22 cellular contexts compared by ENCODE assay signal in the genomic region with DNA sequence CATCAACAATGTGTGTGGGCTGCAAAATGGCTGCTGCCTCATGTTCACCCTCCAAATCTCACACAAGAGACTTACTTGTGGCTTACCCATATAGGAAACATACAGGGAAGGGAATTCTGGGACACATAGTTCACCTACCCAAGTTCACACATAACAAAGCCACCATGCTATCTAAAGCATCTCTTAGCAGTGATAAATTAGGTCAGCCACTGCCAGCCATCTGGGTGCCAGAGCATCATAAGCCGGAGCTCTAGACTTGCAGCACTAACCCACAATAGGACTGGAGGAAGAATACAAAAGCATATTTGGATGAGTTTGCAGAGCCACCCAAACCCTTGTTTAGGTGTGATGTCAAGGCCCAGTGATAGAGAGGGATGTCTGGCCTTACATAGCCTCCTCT.
DNase-seq lines count a peak whose midpoint lies in the region; ATAC-seq, FAIRE-seq and TF ChIP-seq lines count a peak whose summit lies in the region.
"Had no signal": no experiment of that assay in that cellular context is flagged by ENCODE, and none has a peak within 500 bp of the region (broad histone marks: within the 10 kb centered on the region; RNA-seq: fewer than 3 reads in every experiment).

No MANE protein-coding gene starts in this region.

- H3F3A ChIP-seq in SK-N-SH (replicated peaks; ENCODE audit: insufficient read depth) = no peaks in the 10 kb centered on the region

- H4K20me1 ChIP-seq in SK-N-SH (ENCODE audit: insufficient read depth) (no peaks in the 10 kb centered on the region), H1 (replicated peaks in 1 of 2; ENCODE audit: control insufficient read depth in 1 of 2, insufficient read depth in 2 of 2, low read length in 2 of 2) (no peaks in the 10 kb centered on the region)

- no peak for TF ChIP-seq EP300 in SK-N-SH (IDR thresholded peaks at IDR 0.05; ENCODE audit: borderline replicate concordance in 1 of 2, low read depth in 1 of 2, low read length in 1 of 2)
- no peak for TF ChIP-seq EP300 in H1 (IDR thresholded peaks at IDR 0.05; ENCODE audit: borderline replicate concordance in 1 of 2, low read depth in 2 of 2, low read length in 2 of 2)

- H4K91ac ChIP-seq in H1 (replicated peaks; ENCODE audit: insufficient read length, low read length) = no peak overlapping the region

- WGBS in SK-N-SH (ENCODE audit: low lambda C conversion rate) = 46% methylated on average over 1 of the region's 1 CpG
- 88% methylated on average over 1 of the region's 1 CpG; no CpG with 5 or more reads in 1 of the 2 experiments for WGBS in H1 (ENCODE audit: extremely low coverage in 1 of 2, insufficient coverage in 1 of 2, insufficient read length in 1 of 2, insufficient replicate concordance in 2 of 2, low coverage in 1 of 2, low lambda C conversion rate in 2 of 2, missing lambda C conversion rate in 1 of 2), 2 experiments
- no CpG with 5 or more reads among the region's 1 CpG for WGBS in right lobe of liver (ENCODE audit: insufficient coverage, low coverage, low lambda C conversion rate, missing lambda C conversion rate)

- H2AK5ac ChIP-seq in H1 (ENCODE audit: low read depth, low read length) = no peak overlapping the region

- H3K79me2 ChIP-seq in SK-N-SH (ENCODE audit: insufficient read depth) (no peaks in the 10 kb centered on the region), H1 (ENCODE audit: control insufficient read depth in 1 of 2, insufficient read depth in 2 of 2, low read length in 2 of 2) (no peaks in the 10 kb centered on the region)

- no peak overlapping the region for H3K4me2 ChIP-seq in SK-N-SH
- H3K4me2 ChIP-seq in H1 (ENCODE audit: insufficient read depth in 1 of 2, low read depth in 2 of 2, low read length in 2 of 2) = no peak overlapping the region
- H3K4me2 ChIP-seq: GM23338 had no signal

- no peaks in the 10 kb centered on the region for H3K27me3 ChIP-seq in SK-N-SH (ENCODE audit: insufficient read depth)
- H3K27me3 ChIP-seq in H1 (replicated peaks in 1 of 4; ENCODE audit: control insufficient read depth in 3 of 4, extremely low read depth in 1 of 4, insufficient read depth in 3 of 4, low read length in 3 of 4) = no peaks in the 10 kb centered on the region
- H3K27me3 ChIP-seq in right lobe of liver = no peaks in the 10 kb centered on the region
- H3K27me3 ChIP-seq in uterus = no peaks in the 10 kb centered on the region

- no peak overlapping the region for H2BK15ac ChIP-seq in H1 (ENCODE audit: low read length)

- ATAC-seq in SK-N-SH treated with all-trans-retinoic acid at 6 μM for 48 hours = no peak
- no peak for ATAC-seq in right lobe of liver
- ATAC-seq: GM23338 had no signal

- no peak overlapping the region for H3K23ac ChIP-seq in H1 (ENCODE audit: insufficient read length)

- FAIRE-seq in H1 (lab: Jason Lieb, UNC) = no peak
- FAIRE-seq: A204.1, G401.6, GM12892, H54 had no signal

- H3K9me2 ChIP-seq in SK-N-SH = no peaks in the 10 kb centered on the region

- H3K27ac ChIP-seq in SK-N-SH (ENCODE audit: low read depth in 2 of 2, low read length in 1 of 2) (no peak overlapping the region), H1 (ENCODE audit: low read depth, low read length) (no peak overlapping the region), right lobe of liver (peak overlapping the region in 2 of 3 donors; percentile 34 to 54), uterus (no peak overlapping the region)
- H3K27ac ChIP-seq: 22Rv1 had no signal

- no peak overlapping the region for H3K56ac ChIP-seq in H1 (replicated peaks; ENCODE audit: insufficient read length, low read depth, low read length)

- no peak overlapping the region for H3K9ac ChIP-seq in SK-N-SH
- H3K9ac ChIP-seq in H1 (replicated peaks in 1 of 4; ENCODE audit: extremely low read depth in 1 of 4, low read depth in 3 of 4, low read length in 3 of 4) = no peak overlapping the region

- H3K9me3 ChIP-seq in SK-N-SH (no peaks in the 10 kb centered on the region), H1 (ENCODE audit: insufficient read depth in 2 of 2, low read depth in 1 of 2, low read length in 1 of 2) (no peaks in the 10 kb centered on the region), right lobe of liver (no peaks in the 10 kb centered on the region), uterus (no peaks in the 10 kb centered on the region)
- H3K9me3 ChIP-seq: HAP-1 had no signal

- H3K79me1 ChIP-seq in H1 (ENCODE audit: low read depth, low read length) = no peaks in the 10 kb centered on the region

- H4K8ac ChIP-seq in H1 (ENCODE audit: extremely low read depth, insufficient read depth, low read length) = no peak overlapping the region; the same call in 1 of the 2 replicates

- 0 out of 2 replicates have a peak overlapping the region, but pooled peaks have one; percentile 2 for H2BK12ac ChIP-seq in H1 (ENCODE audit: low read depth, low read length)

- no peaks in the 10 kb centered on the region for H3K23me2 ChIP-seq in H1 (ENCODE audit: low read depth, low read length)

- H2AFZ ChIP-seq in SK-N-SH (ENCODE audit: low read depth) = no peak overlapping the region
- no peak overlapping the region for H2AFZ ChIP-seq in H1 (ENCODE audit: low read length)

- no peak overlapping the region for H3K4ac ChIP-seq in H1 (replicated peaks; ENCODE audit: insufficient read length, low read depth, low read length)

- H2BK20ac ChIP-seq in H1 (ENCODE audit: low read length) = no peak overlapping the region

- H3K4me1 ChIP-seq in SK-N-SH (ENCODE audit: control insufficient read depth in 1 of 2, insufficient read depth in 2 of 2, low read depth in 1 of 2, low read length in 1 of 2) (peaks cover 0 to 8% of the 10 kb centered on the region in 2 experiments; a peak in 1 of 4 replicates), H1 (replicated peaks in 1 of 4; ENCODE audit: control insufficient read depth in 3 of 4, insufficient read depth in 4 of 4, low read length in 3 of 4) (peaks cover 0 to 5% (median 2%) of the 10 kb centered on the region in 4 experiments; a peak in 2 of 7 replicates), right lobe of liver (peaks cover 0 to 46% (median 18%) of the 10 kb centered on the region in 4 donors), uterus (no peaks in the 10 kb centered on the region)
- H3K4me1 ChIP-seq: HAP-1 had no signal

- POLR2A ChIA-PET in SK-N-SH (lab: Yijun Ruan, JAX) (no interaction called here), H1 (lab: Charles Lee; ENCODE audit: partially characterized antibody) (no interaction called here)

- TF ChIP-seq RAD21 in SK-N-SH (IDR thresholded peaks at IDR 0.05; ENCODE audit: low read length) = no peak
- no peak for TF ChIP-seq RAD21 in H1 (IDR thresholded peaks at IDR 0.05 in 1 of 2, conservative IDR thresholded peaks at IDR 0.05 in 1 of 2; ENCODE audit: low read depth in 2 of 2, low read length in 2 of 2)

- H2BK120ac ChIP-seq in H1 (replicated peaks; ENCODE audit: low read depth, low read length) = no peak overlapping the region

- TF ChIP-seq CTCF in SK-N-SH (IDR thresholded peaks at IDR 0.05) (no peak), H1 (IDR thresholded peaks at IDR 0.05; ENCODE audit: control extremely low read depth in 1 of 3, insufficient read depth in 1 of 3, low read depth in 1 of 3, low read length in 3 of 3) (no peak), right lobe of liver (IDR thresholded peaks at IDR 0.05) (no peak), uterus (IDR thresholded peaks at IDR 0.05) (no peak)

- H4K5ac ChIP-seq in H1 (ENCODE audit: insufficient read length, low read depth, low read length) = no peak overlapping the region

- H3K4me3 ChIP-seq in SK-N-SH (ENCODE audit: low read depth in 2 of 2, low read length in 1 of 2) = no peak overlapping the region
- H3K4me3 ChIP-seq in H1 (ENCODE audit: extremely low read depth in 1 of 4, insufficient read depth in 2 of 4, low read depth in 3 of 4, low read length in 4 of 4) = no peak overlapping the region
- no peak overlapping the region for H3K4me3 ChIP-seq in right lobe of liver
- no peak overlapping the region for H3K4me3 ChIP-seq in uterus
- H3K4me3 ChIP-seq: GM23338, HAP-1 had no signal

- H3K36me3 ChIP-seq in SK-N-SH (replicated peaks in 1 of 2; ENCODE audit: control insufficient read depth in 1 of 2, insufficient read depth in 2 of 2, low read length in 1 of 2) (no peaks in the 10 kb centered on the region), H1 (ENCODE audit: control insufficient read depth in 2 of 4, insufficient read depth in 4 of 4, low read length in 3 of 4) (no peaks in the 10 kb centered on the region), right lobe of liver (no peaks in the 10 kb centered on the region), uterus (no peaks in the 10 kb centered on the region)
- H3K36me3 ChIP-seq: HAP-1 had no signal

- TF ChIP-seq POLR2A in H1 (IDR thresholded peaks at IDR 0.05; ENCODE audit: control extremely low read depth in 1 of 2, low read depth in 2 of 2, low read length in 2 of 2) (no peak), right lobe of liver (IDR thresholded peaks at IDR 0.05) (no peak), uterus (IDR thresholded peaks at IDR 0.05) (no peak)

- DNase-seq in SK-N-SH = peak; percentile 6
- no peak for DNase-seq in H1 (ENCODE audit: low read depth in 1 of 2, low spot score in 2 of 2)
- DNase-seq in right lobe of liver = no peak
- DNase-seq in DMS79 treated with DMSO at 0.1 percent for 48 hours (lab: John Stamatoyannopoulos, UW) = no peak
- no peak for DNase-seq in uterus
- DNase-seq in AG08396 (ENCODE audit: low spot score) = no peak
- DNase-seq: AML-193; C1 segment of cervical spinal cord; Calu3; CD4-positive, alpha-beta memory T cell; COR-L47; DMS53; DND-41; HFFc6 had no signal

- H3K18ac ChIP-seq in H1 (ENCODE audit: extremely low read depth, low read length) = no peak overlapping the region

- no peak overlapping the region for H2BK5ac ChIP-seq in H1 (ENCODE audit: low read depth, low read length)

- H3K14ac ChIP-seq in H1 (ENCODE audit: insufficient read length) = no peak overlapping the region

- intact Hi-C loops in right lobe of liver (cut with DNase I) (no loop called here), uterus (cut with DNase I; ENCODE audit: low total_unique reads) (no loop called here)

- CTCF ChIA-PET in SK-N-SH (lab: Yijun Ruan, JAX) (interaction anchor here (0.6 kb wide), 1 partner anchor 788 kb away, joined by 3 read pairs; no protein-coding TSS in a partner anchor), H1 (lab: Charles Lee; ENCODE audit: partially characterized antibody) (interaction anchor here (0.9 kb wide), 1 partner anchor 192 kb away, joined by 3 read pairs; no protein-coding TSS in a partner anchor)

TF ChIP-seq in SK-N-SH, 30 proteins besides CTCF, POLR2A, EP300 and RAD21 (continues in another document):
- no peak for TF ChIP-seq FOXM1 (IDR thresholded peaks at IDR 0.05; ENCODE audit: low read depth)
- TF ChIP-seq MXI1 (IDR thresholded peaks at IDR 0.05; ENCODE audit: low read depth, low read length) = no peak
- TF ChIP-seq SIN3A (IDR thresholded peaks at IDR 0.05; ENCODE audit: borderline replicate concordance, low read depth, low read length) = no peak

TF ChIP-seq in SK-N-SH treated with all-trans-retinoic acid at 6 μM for 48 hours, 23 proteins besides CTCF, POLR2A, EP300 and RAD21 (continues in another document):
- no peak for TF ChIP-seq TCF4 (CRISPR knock-in tag; IDR thresholded peaks at IDR 0.05; ENCODE audit: borderline replicate concordance)
- no peak for TF ChIP-seq ZC3H10 (CRISPR knock-in tag; IDR thresholded peaks at IDR 0.05)
- no peak for TF ChIP-seq PPARA (CRISPR knock-in tag; IDR thresholded peaks at IDR 0.05; ENCODE audit: borderline replicate concordance)

TF ChIP-seq in H1, 55 proteins besides CTCF, POLR2A, EP300 and RAD21 (continues in another document):
- no peak for TF ChIP-seq HDAC2 (IDR thresholded peaks at IDR 0.05; ENCODE audit: borderline replicate concordance in 1 of 2, low read depth in 2 of 2, low read length in 2 of 2)

Comparison
In these comparisons a context has a peak if more than half of its experiments do, and no peak if none do; other contexts are left out.
1. H3K27ac ChIP-seq: peak in right lobe of liver (2 of 3); none in SK-N-SH (0 of 2), H1 (single experiment) and uterus (0 of 2).